Comparison of ENCODE assay signal across 23 cellular contexts in the genomic region with DNA sequence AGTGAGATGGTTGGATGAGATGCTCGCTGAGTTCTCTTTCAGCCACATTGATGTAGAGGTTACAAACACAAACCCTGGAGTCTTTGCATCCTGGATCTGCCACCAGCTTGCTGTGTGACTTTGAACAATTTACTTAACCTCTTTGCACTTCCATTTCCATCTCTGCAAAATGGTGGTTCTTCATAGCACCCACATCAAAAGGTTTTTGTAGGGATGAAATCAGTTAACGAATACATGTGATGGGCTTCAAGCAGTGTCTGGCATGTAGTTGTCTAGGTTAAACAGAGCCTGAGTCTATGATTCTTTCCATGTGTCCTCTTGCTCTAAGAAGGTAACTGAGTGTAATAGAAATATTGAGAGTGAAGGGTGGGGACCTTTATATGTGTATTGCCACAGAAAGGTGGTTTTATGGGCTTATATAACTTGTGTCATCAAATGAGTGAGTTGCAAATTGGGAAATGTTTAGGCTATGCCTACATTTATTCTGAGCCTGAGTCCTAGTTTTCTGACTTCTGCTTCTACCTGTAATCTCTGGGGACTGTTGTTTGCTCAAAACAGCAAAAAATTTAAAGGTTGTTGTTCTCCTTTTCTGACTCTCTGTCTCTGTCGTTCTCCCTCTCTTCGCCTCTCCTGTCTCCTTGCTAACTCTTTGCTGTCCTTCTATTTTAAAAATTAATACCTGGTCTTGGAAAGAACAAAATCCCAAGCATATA. TPM values are rescaled to one million over a fixed set of nuclear protein-coding genes. Genes with fewer than 3 reads are reported as not detected.
DNase-seq lines count a peak whose midpoint lies in the region; ATAC-seq and TF ChIP-seq lines count a peak whose summit lies in the region.
"Had no signal": no experiment of that assay in that cellular context is flagged by ENCODE, and none has a peak within 500 bp of the region (broad histone marks: within the 10 kb centered on the region; RNA-seq: fewer than 3 reads in every experiment).

No MANE protein-coding gene starts in this region.

- no peaks in the 10 kb centered on the region for H3K36me3 Mint-ChIP-seq in neural progenitor cell
- H3K36me3 Mint-ChIP-seq in activated naive CD4-positive, alpha-beta T cell treated with anti-CD3 and anti-CD28 coated beads, Interleukin-2, amount 10 ng/mL, durations not matched to agents 7 days and 5 days = no peaks in the 10 kb centered on the region
- H3K36me3 Mint-ChIP-seq: natural killer cell; stimulated activated naive B cell treated with anti-CD40 and anti-IgM and Interleukin-4, amounts not matched to agents 10 μg/mL and 1 μg/mL and 100 μg/mL, for 72 hours had no signal

- DNase-seq in NT2/D1 (ENCODE audit: low read depth, low spot score) (no peak), germinal center (ENCODE audit: low spot score) (peak; percentile 54), neural progenitor cell (ENCODE audit: low spot score) (no peak), KBM-7 (no peak)
- DNase-seq in stimulated activated CD4-positive, alpha-beta T cell treated with anti-CD3 and anti-CD28 coated beads, Interleukin-1b, Interleukin-23, amount 100 ng/mL, for 48 hours = no peak
- no peak for DNase-seq in activated naive CD4-positive, alpha-beta T cell treated with anti-CD3 and anti-CD28 coated beads, Interleukin-2, amount 10 ng/mL, durations not matched to agents 7 days and 5 days
- DNase-seq: ACHN; activated CD4-positive, alpha-beta T cell treated with anti-CD3 and anti-CD28 coated beads, Interleukin-2, amount 50 U/mL, for 48 hours; activated CD4-positive, CD25-positive, alpha-beta regulatory T cell treated with anti-CD3 and anti-CD28 coated beads, Interleukin-2, amount 50 U/mL, for 72 hours; activated T-cell treated with anti-CD3 and anti-CD28 coated beads, Interleukin-2, amount 50 U/mL, for 72 hours; dermis blood vessel endothelial cell; GM23248; IMR-90; midbrain; natural killer cell; ovary; stimulated activated naive B cell treated with anti-CD40 and anti-IgM and Interleukin-4, amounts not matched to agents 10 μg/mL and 1 μg/mL and 100 μg/mL, for 72 hours had no signal

- H3K4me2 ChIP-seq in BLaER1 treated with 17β-estradiol and CSF1 and Interleukin-3, amounts not matched to agents 10 nM and 100 nM = peak overlapping the region; percentile 64 to 87 (median 81)
- no peak overlapping the region for H3K4me2 ChIP-seq in neural progenitor cell
- H3K4me2 ChIP-seq: SK-N-SH had no signal

- no peak overlapping the region for H3K27ac Mint-ChIP-seq in neural progenitor cell
- H3K27ac Mint-ChIP-seq in activated naive CD4-positive, alpha-beta T cell treated with anti-CD3 and anti-CD28 coated beads, Interleukin-2, amount 10 ng/mL, durations not matched to agents 7 days and 5 days = no peak overlapping the region
- H3K27ac Mint-ChIP-seq: activated T-cell treated with anti-CD3 and anti-CD28 coated beads, Interleukin-2, amount 50 U/mL, for 72 hours; natural killer cell; stimulated activated naive B cell treated with anti-CD40 and anti-IgM and Interleukin-4, amounts not matched to agents 10 μg/mL and 1 μg/mL and 100 μg/mL, for 72 hours; T-helper 1 cell treated with Interleukin-12 subunit alpha and Interleukin-12 subunit beta and Interleukin-4 antibody, amounts not matched to agents 30 μg/mL and 1 μg/mL, for 36 hours had no signal

- no peaks in the 10 kb centered on the region for H3K9me3 ChIP-seq in BLaER1 treated with 17β-estradiol and CSF1 and Interleukin-3, amounts not matched to agents 10 nM and 100 nM (replicated peaks in 1 of 11)
- H3K9me3 ChIP-seq in NT2/D1 (ENCODE audit: insufficient read depth, low read length) (no peaks in the 10 kb centered on the region; the same call in 1 of the 2 replicates), neural progenitor cell (ENCODE audit: low read depth) (no peaks in the 10 kb centered on the region)
- H3K9me3 ChIP-seq: BE2C, ovary, SK-N-SH had no signal

- peak overlapping the region in 4 of 11 experiments; percentile 23 to 45 (median 30); a peak in 2 of 22 replicates for H3K9ac ChIP-seq in BLaER1 treated with 17β-estradiol and CSF1 and Interleukin-3, amounts not matched to agents 10 nM and 100 nM
- peak overlapping the region; percentile 81 for H3K9ac ChIP-seq in NT2/D1 (ENCODE audit: insufficient read length, low read depth)
- H3K9ac ChIP-seq in neural progenitor cell = no peak overlapping the region
- H3K9ac ChIP-seq: GM23248, SK-N-SH had no signal

- H3K4me1 Mint-ChIP-seq in neural progenitor cell = peaks cover 75% of the 10 kb centered on the region
- H3K4me1 Mint-ChIP-seq in activated naive CD4-positive, alpha-beta T cell treated with anti-CD3 and anti-CD28 coated beads, Interleukin-2, amount 10 ng/mL, durations not matched to agents 7 days and 5 days = peaks cover 6% of the 10 kb centered on the region
- H3K4me1 Mint-ChIP-seq: natural killer cell had no signal

- no peaks in the 10 kb centered on the region for H3K79me2 ChIP-seq in neural progenitor cell (ENCODE audit: low read depth)

- H3F3A ChIP-seq in neural progenitor cell (ENCODE audit: low read depth) = peaks cover 45% of the 10 kb centered on the region

- in situ Hi-C loops in KBM-7 (cut with MboI; ENCODE audit: low pct_unique_long_range_greater_than_20kb, low sequenced_read_pairs) = no loop called here

- H3K27ac ChIP-seq in BLaER1 treated with 17β-estradiol and CSF1 and Interleukin-3, amounts not matched to agents 10 nM and 100 nM = peak overlapping the region in 5 of 11 experiments; percentile 34 to 66 (median 47); a peak in 5 of 22 replicates
- no peak overlapping the region for H3K27ac ChIP-seq in neural progenitor cell
- H3K27ac ChIP-seq: GM23248, ovary had no signal

- H3K27me3 Mint-ChIP-seq in neural progenitor cell (ENCODE audit: insufficient read depth, low read depth) = peaks cover 18% of the 10 kb centered on the region
- H3K27me3 Mint-ChIP-seq in activated naive CD4-positive, alpha-beta T cell treated with anti-CD3 and anti-CD28 coated beads, Interleukin-2, amount 10 ng/mL, durations not matched to agents 7 days and 5 days = peaks cover 60% of the 10 kb centered on the region

- H4K20me1 ChIP-seq in BLaER1 treated with 17β-estradiol and CSF1 and Interleukin-3, amounts not matched to agents 10 nM and 100 nM = no peaks in the 10 kb centered on the region
- peaks cover 21% of the 10 kb centered on the region for H4K20me1 ChIP-seq in neural progenitor cell (ENCODE audit: low read depth)

- peaks cover 25 to 87% (median 71%) of the 10 kb centered on the region in 10 experiments for H3K4me1 ChIP-seq in BLaER1 treated with 17β-estradiol and CSF1 and Interleukin-3, amounts not matched to agents 10 nM and 100 nM
- H3K4me1 ChIP-seq in NT2/D1 (ENCODE audit: insufficient read depth, insufficient read length) = peaks cover 42% of the 10 kb centered on the region
- peaks cover 40% of the 10 kb centered on the region for H3K4me1 ChIP-seq in neural progenitor cell

- H3K4me3 Mint-ChIP-seq in neural progenitor cell = peak overlapping the region; percentile 1
- H3K4me3 Mint-ChIP-seq in activated naive CD4-positive, alpha-beta T cell treated with anti-CD3 and anti-CD28 coated beads, Interleukin-2, amount 10 ng/mL, durations not matched to agents 7 days and 5 days = no peak overlapping the region
- H3K4me3 Mint-ChIP-seq: activated T-cell treated with anti-CD3 and anti-CD28 coated beads, Interleukin-2, amount 50 U/mL, for 72 hours; natural killer cell; stimulated activated naive B cell treated with anti-CD40 and anti-IgM and Interleukin-4, amounts not matched to agents 10 μg/mL and 1 μg/mL and 100 μg/mL, for 72 hours; T-helper 1 cell treated with Interleukin-12 subunit alpha and Interleukin-12 subunit beta and Interleukin-4 antibody, amounts not matched to agents 30 μg/mL and 1 μg/mL, for 36 hours had no signal

- no peaks in the 10 kb centered on the region for H3K36me3 ChIP-seq in BLaER1 treated with 17β-estradiol and CSF1 and Interleukin-3, amounts not matched to agents 10 nM and 100 nM
- H3K36me3 ChIP-seq in NT2/D1 (ENCODE audit: insufficient read depth, insufficient read length, low read length) = peaks cover 3% of the 10 kb centered on the region
- H3K36me3 ChIP-seq in neural progenitor cell = no peaks in the 10 kb centered on the region
- H3K36me3 ChIP-seq: BE2C, ovary had no signal

- no peak for TF ChIP-seq CTCF in neural progenitor cell (IDR thresholded peaks at IDR 0.05)

- H2AFZ ChIP-seq in neural progenitor cell (replicated peaks) = no peak overlapping the region
- H2AFZ ChIP-seq: GM23248 had no signal

- H3K27me3 ChIP-seq in BLaER1 treated with 17β-estradiol and CSF1 and Interleukin-3, amounts not matched to agents 10 nM and 100 nM = peaks cover 0 to 15% (median 0%) of the 10 kb centered on the region in 11 experiments; a peak in 2 of 22 replicates
- peaks cover 55% of the 10 kb centered on the region for H3K27me3 ChIP-seq in NT2/D1 (ENCODE audit: insufficient read depth, insufficient read length)
- peaks cover 73% of the 10 kb centered on the region for H3K27me3 ChIP-seq in neural progenitor cell
- H3K27me3 ChIP-seq: BE2C, ovary had no signal

- CTCF ChIA-PET in activated naive CD4-positive, alpha-beta T cell treated with anti-CD3 and anti-CD28 coated beads, Interleukin-2, amount 10 ng/mL, durations not matched to agents 7 days and 5 days (lab: Charles Lee) = no interaction called here

- ATAC-seq in GM19397 (IDR thresholded peaks at IDR 0.05; ENCODE audit: unreplicated experiment) = no peak
- ATAC-seq: activated T-cell treated with anti-CD3 and anti-CD28 coated beads, Interleukin-2, amount 50 U/mL, for 72 hours; esophagus mucosa; natural killer cell had no signal

- no peaks in the 10 kb centered on the region for H3K9me3 Mint-ChIP-seq in neural progenitor cell
- H3K9me3 Mint-ChIP-seq in activated naive CD4-positive, alpha-beta T cell treated with anti-CD3 and anti-CD28 coated beads, Interleukin-2, amount 10 ng/mL, durations not matched to agents 7 days and 5 days = no peaks in the 10 kb centered on the region
- H3K9me3 Mint-ChIP-seq: activated T-cell treated with anti-CD3 and anti-CD28 coated beads, Interleukin-2, amount 50 U/mL, for 72 hours; natural killer cell; stimulated activated naive B cell treated with anti-CD40 and anti-IgM and Interleukin-4, amounts not matched to agents 10 μg/mL and 1 μg/mL and 100 μg/mL, for 72 hours; T-helper 1 cell treated with Interleukin-12 subunit alpha and Interleukin-12 subunit beta and Interleukin-4 antibody, amounts not matched to agents 30 μg/mL and 1 μg/mL, for 36 hours had no signal

- peak overlapping the region in 2 of 10 experiments; percentile 3 to 34; a peak in 1 of 20 replicates for H3K4me3 ChIP-seq in BLaER1 treated with 17β-estradiol and CSF1 and Interleukin-3, amounts not matched to agents 10 nM and 100 nM
- H3K4me3 ChIP-seq in NT2/D1 (ENCODE audit: insufficient read length, low read depth) = peak overlapping the region; percentile 53
- no peak overlapping the region for H3K4me3 ChIP-seq in neural progenitor cell
- H3K4me3 ChIP-seq: GM23248, ovary had no signal

RNA-seq across cellular contexts. Expression of gene LRRN2, which starts 27.3 kb away (rescaled TPM):
- total RNA-seq in neural progenitor cell (ENCODE audit: low replicate concordance) = 1.9 and 7.2 TPM in 2 replicates
- total RNA-seq: activated T-cell treated with anti-CD3 and anti-CD28 coated beads, Interleukin-2, amount 50 U/mL, for 72 hours; IMR-90 had no signal
